ENCODE assay signal across 20 cellular contexts in genomic region chr4:119518230-119518892, GRCh38.
A peak's percentile ranks its signal among the peaks of the same experiment; 100 is the strongest.
DNase-seq lines count a peak whose midpoint lies in the region; ATAC-seq, FAIRE-seq and TF ChIP-seq lines count a peak whose summit lies in the region.
"Had no signal": no experiment of that assay in that cellular context is flagged by ENCODE, and none has a peak within 500 bp of the region (broad histone marks: within the 10 kb centered on the region; RNA-seq: fewer than 3 reads in every experiment).

No MANE protein-coding gene starts in this region.

- no peaks in the 10 kb centered on the region for H3K27me3 Mint-ChIP-seq in neural progenitor cell (ENCODE audit: insufficient read depth, low read depth)

- intact Hi-C loops in heart left ventricle (cut with DNase I), result no loop called here
- intact Hi-C loops in cardiac septum (cut with DNase I), result no loop called here
- intact Hi-C loops in upper lobe of right lung (cut with DNase I), result no loop called here

- H3K27ac ChIP-seq in heart left ventricle (peak overlapping the region in 11 of 12 donors; percentile 1 to 82 (median 38)), neural progenitor cell (peak overlapping the region; percentile 63), upper lobe of right lung (peak overlapping the region; percentile 28)
- H3K27ac ChIP-seq: BLaER1 treated with 17β-estradiol and CSF1 and Interleukin-3, amounts not matched to agents 10 nM and 100 nM; cardiac muscle cell; foreskin keratinocyte had no signal

- H4K20me1 ChIP-seq in neural progenitor cell (ENCODE audit: low read depth), result no peaks in the 10 kb centered on the region
- H4K20me1 ChIP-seq: BLaER1 treated with 17β-estradiol and CSF1 and Interleukin-3, amounts not matched to agents 10 nM and 100 nM had no signal

- peak overlapping the region; percentile 8 for H3K9ac ChIP-seq in neural progenitor cell
- H3K9ac ChIP-seq: BLaER1 treated with 17β-estradiol and CSF1 and Interleukin-3, amounts not matched to agents 10 nM and 100 nM had no signal

- 76 to 85% (median 84%) methylated on average over 3 of the region's 3 CpGs for WGBS in heart left ventricle, 4 donors

- H3K27me3 ChIP-seq in heart left ventricle (no peaks in the 10 kb centered on the region), neural progenitor cell (no peaks in the 10 kb centered on the region), upper lobe of right lung (no peaks in the 10 kb centered on the region)
- H3K27me3 ChIP-seq: BLaER1 treated with 17β-estradiol and CSF1 and Interleukin-3, amounts not matched to agents 10 nM and 100 nM; cardiac muscle cell; foreskin keratinocyte had no signal

- H3K4me3 ChIP-seq in heart left ventricle (no peak overlapping the region), neural progenitor cell (no peak overlapping the region), upper lobe of right lung (no peak overlapping the region)
- H3K4me3 ChIP-seq: BLaER1 treated with 17β-estradiol and CSF1 and Interleukin-3, amounts not matched to agents 10 nM and 100 nM; cardiac muscle cell had no signal

- no peak for TF ChIP-seq POLR2A in heart left ventricle (IDR thresholded peaks at IDR 0.05)

- H3K4me3 Mint-ChIP-seq in neural progenitor cell, result no peak overlapping the region

- peaks cover 19% of the 10 kb centered on the region for H3K4me1 Mint-ChIP-seq in neural progenitor cell

- H3K27ac Mint-ChIP-seq in neural progenitor cell, result no peak overlapping the region

- H2AFZ ChIP-seq in neural progenitor cell (replicated peaks), result no peak overlapping the region

- H3K79me2 ChIP-seq in neural progenitor cell (ENCODE audit: low read depth), result no peaks in the 10 kb centered on the region

- DNase-seq in heart left ventricle (no peak), cardiac septum (ENCODE audit: low spot score) (no peak), frontal cortex (ENCODE audit: low spot score in 2 of 2) (no peak), neural progenitor cell (ENCODE audit: low spot score) (no peak), upper lobe of right lung (no peak), NCI-H128 (lab: John Stamatoyannopoulos, UW; ENCODE audit: unreplicated experiment) (no peak)
- no peak for DNase-seq in activated CD4-positive, CD25-positive, alpha-beta regulatory T cell (lab: John Stamatoyannopoulos, UW)
- DNase-seq: activated CD4-positive, alpha-beta T cell treated with anti-CD3 and anti-CD28 coated beads, Interleukin-2, amount 50 U/mL, for 4 hours; activated CD8-positive, alpha-beta memory T cell treated with anti-CD3 and anti-CD28 coated beads, Interleukin-2, amount 50 U/mL, for 48 hours; foreskin keratinocyte; KBM-7; left colon; NCI-H1694; SHP77; stimulated activated CD8-positive, alpha-beta memory T cell treated with anti-CD3 and anti-CD28 coated beads, Interleukin-4, amount 100 ng/mL, for 48 hours; substantia nigra had no signal

- ATAC-seq in heart left ventricle (peak in 1 of 4 donors; percentile 6), upper lobe of right lung (no peak), GM21825 (IDR thresholded peaks at IDR 0.05; ENCODE audit: unreplicated experiment) (no peak)
- ATAC-seq: foreskin keratinocyte, left colon had no signal

- peak; percentile 21 for FAIRE-seq in frontal cortex (lab: Jason Lieb, UNC)
- FAIRE-seq: A204.1 had no signal

- H3K36me3 ChIP-seq in heart left ventricle (peaks cover 0 to 97% (median 62%) of the 10 kb centered on the region in 9 donors), neural progenitor cell (peaks cover 4% of the 10 kb centered on the region), upper lobe of right lung (peaks cover 79% of the 10 kb centered on the region)

- H3K4me2 ChIP-seq in neural progenitor cell, result peak overlapping the region; percentile 45
- H3K4me2 ChIP-seq: BLaER1 treated with 17β-estradiol and CSF1 and Interleukin-3, amounts not matched to agents 10 nM and 100 nM had no signal

- TF ChIP-seq CTCF in heart left ventricle (IDR thresholded peaks at IDR 0.05) (no peak), neural progenitor cell (IDR thresholded peaks at IDR 0.05) (no peak), upper lobe of right lung (IDR thresholded peaks at IDR 0.05) (no peak)

- no peaks in the 10 kb centered on the region for H3K9me3 Mint-ChIP-seq in neural progenitor cell

- peaks cover 27% of the 10 kb centered on the region for H3K36me3 Mint-ChIP-seq in neural progenitor cell

- peaks cover 8% of the 10 kb centered on the region for H3F3A ChIP-seq in neural progenitor cell (ENCODE audit: low read depth)

- peaks cover 0 to 41% (median 0%) of the 10 kb centered on the region in 12 donors for H3K4me1 ChIP-seq in heart left ventricle
- H3K4me1 ChIP-seq in neural progenitor cell, result peaks cover 22% of the 10 kb centered on the region
- peaks cover 7% of the 10 kb centered on the region for H3K4me1 ChIP-seq in upper lobe of right lung
- H3K4me1 ChIP-seq: BLaER1 treated with 17β-estradiol and CSF1 and Interleukin-3, amounts not matched to agents 10 nM and 100 nM; foreskin keratinocyte had no signal

- H3K9me3 ChIP-seq in heart left ventricle, result no peaks in the 10 kb centered on the region
- no peaks in the 10 kb centered on the region for H3K9me3 ChIP-seq in neural progenitor cell (ENCODE audit: low read depth)
- H3K9me3 ChIP-seq in upper lobe of right lung, result no peaks in the 10 kb centered on the region
- H3K9me3 ChIP-seq: BLaER1 treated with 17β-estradiol and CSF1 and Interleukin-3, amounts not matched to agents 10 nM and 100 nM had no signal
